In genomic region chr11:124919836-124920755, GRCh38 we compare ENCODE assay signal across 10 cellular contexts. TPM values are rescaled to one million over a fixed set of nuclear protein-coding genes. Genes with fewer than 3 reads are reported as not detected.
DNase-seq lines count a peak whose midpoint lies in the region; ATAC-seq and TF ChIP-seq lines count a peak whose summit lies in the region.
"Had no signal": no experiment of that assay in that cellular context is flagged by ENCODE, and none has a peak within 500 bp of the region (broad histone marks: within the 10 kb centered on the region; RNA-seq: fewer than 3 reads in every experiment).

No MANE protein-coding gene starts in this region.

- no peak overlapping the region for H3K27ac ChIP-seq in iPS-20b (ENCODE audit: low read length)
- H3K27ac ChIP-seq in Peyer's patch = no peak overlapping the region

- DNase-seq in activated B cell treated with CpG ODN at 0.5 μM for 24 hours (no peak), sciatic nerve (ENCODE audit: low spot score) (no peak), Peyer's patch (no peak), NCI-H226 (no peak), HUDEP-2 (lab: John Stamatoyannopoulos, UW; ENCODE audit: unreplicated experiment in 76 of 76) (no peak)

- H3K36me3 Mint-ChIP-seq in activated B cell treated with CpG ODN at 0.5 μM for 24 hours (ENCODE audit: low read depth) = no peaks in the 10 kb centered on the region

- H3K4me3 ChIP-seq in iPS-20b (ENCODE audit: low read length) (peak overlapping the region; percentile 45; the same call in 1 of the 2 replicates), Peyer's patch (peak overlapping the region in 1 of 4 donors; percentile 50)

- peaks cover 3% of the 10 kb centered on the region for H3K4me1 Mint-ChIP-seq in activated B cell treated with CpG ODN at 0.5 μM for 24 hours

- no peaks in the 10 kb centered on the region for H3K9me3 ChIP-seq in ES-I3 (ENCODE audit: control insufficient read depth, insufficient read depth, low read length)
- no peaks in the 10 kb centered on the region for H3K9me3 ChIP-seq in iPS-20b (ENCODE audit: insufficient read depth, low read depth, low read length)
- no peaks in the 10 kb centered on the region for H3K9me3 ChIP-seq in Peyer's patch

- no peak for ATAC-seq in activated B cell treated with CpG ODN at 0.5 μM for 24 hours (ENCODE audit: low read depth)
- ATAC-seq in sciatic nerve = peak; percentile 31
- ATAC-seq in GM21576 (IDR thresholded peaks at IDR 0.05; ENCODE audit: unreplicated experiment) = no peak
- ATAC-seq: HepG2 had no signal

- H3K4me1 ChIP-seq in ES-I3 (ENCODE audit: insufficient read depth, low read length) (no peaks in the 10 kb centered on the region; the same call in 1 of the 2 replicates), iPS-20b (ENCODE audit: insufficient read depth, low read length) (no peaks in the 10 kb centered on the region), Peyer's patch (peaks cover 0 to 9% (median 3%) of the 10 kb centered on the region in 4 donors)

- no peak for TF ChIP-seq CTCF in activated B cell treated with CpG ODN at 0.5 μM for 24 hours (IDR thresholded peaks at IDR 0.05)
- TF ChIP-seq CTCF in Peyer's patch (IDR thresholded peaks at IDR 0.05) = no peak

- H3K36me3 ChIP-seq in ES-I3 (ENCODE audit: insufficient read depth, low read length) (no peaks in the 10 kb centered on the region), iPS-20b (ENCODE audit: insufficient read depth, low read depth, low read length) (no peaks in the 10 kb centered on the region), Peyer's patch (no peaks in the 10 kb centered on the region)

- POLR2A ChIA-PET in activated B cell treated with CpG ODN at 0.5 μM for 24 hours (lab: Charles Lee) = interaction anchor here (1.2 kb wide), 1 partner anchor 34 kb away, joined by 4 read pairs; the partner anchor contains the start of gene CCDC15

- peaks cover 41% of the 10 kb centered on the region for H3K27me3 Mint-ChIP-seq in activated B cell treated with CpG ODN at 0.5 μM for 24 hours

- intact Hi-C loops in activated B cell treated with CpG ODN at 0.5 μM for 24 hours (cut with micrococcal nuclease) = no loop called here
- intact Hi-C loops in sciatic nerve (cut with DNase I) = no loop called here

- peak overlapping the region; percentile 65 for H3K4me3 Mint-ChIP-seq in activated B cell treated with CpG ODN at 0.5 μM for 24 hours

- H3K27me3 ChIP-seq in iPS-20b (ENCODE audit: insufficient read depth, low read length) (peaks cover 81% of the 10 kb centered on the region), Peyer's patch (no peaks in the 10 kb centered on the region)

- CTCF ChIA-PET in activated B cell treated with CpG ODN at 0.5 μM for 24 hours (lab: Charles Lee) = no interaction called here

- no peaks in the 10 kb centered on the region for H3K9me3 Mint-ChIP-seq in activated B cell treated with CpG ODN at 0.5 μM for 24 hours

- TF ChIP-seq POLR2A in Peyer's patch (IDR thresholded peaks at IDR 0.05) = no peak

- no peak overlapping the region for H3K27ac Mint-ChIP-seq in activated B cell treated with CpG ODN at 0.5 μM for 24 hours

- H3K9ac ChIP-seq in ES-I3 (ENCODE audit: low read depth, low read length) (peak overlapping the region; percentile 61; the same call in 1 of the 2 replicates), iPS-20b (ENCODE audit: low read depth, low read length) (no peak overlapping the region)

RNA-seq across cellular contexts. Expression of gene HEPN1, which starts 1.0 kb away (rescaled TPM):
- total RNA-seq in activated B cell treated with CpG ODN at 0.5 μM for 24 hours = not detected in 2 replicates
- not detected for total RNA-seq in sciatic nerve
- not detected for total RNA-seq in Peyer's patch
- total RNA-seq: HepG2 had no signal

RNA-seq across cellular contexts. Expression of gene HEPACAM, which starts 15.8 kb away (rescaled TPM):
- total RNA-seq in activated B cell treated with CpG ODN at 0.5 μM for 24 hours (not detected in 2 replicates), sciatic nerve (16.5 TPM), Peyer's patch (1 to 10 TPM in 1 of 4 donors, under 1 TPM in 1, not detected in 2; 0.67 to 1.7 TPM)
- total RNA-seq: glomerular endothelial cell had no signal

RNA-seq across cellular contexts. Expression of gene ROBO4, which starts 22.4 kb away (rescaled TPM):
- total RNA-seq in activated B cell treated with CpG ODN at 0.5 μM for 24 hours (not detected in 2 replicates), sciatic nerve (34.4 TPM), Peyer's patch (10 to 100 TPM in 1 of 4 donors, 1 to 10 TPM in 3; 3.7 to 20.6 (median 5.4) TPM)

RNA-seq across cellular contexts. Expression of gene CCDC15, which starts 33.9 kb away (rescaled TPM):
- 0.51 and 0.71 TPM in 2 replicates for total RNA-seq in activated B cell treated with CpG ODN at 0.5 μM for 24 hours
- total RNA-seq in sciatic nerve = 2.8 TPM
- total RNA-seq in Peyer's patch = 1 to 10 TPM in 2 of 4 donors, under 1 TPM in 2; 0.35 to 7.4 (median 1.8) TPM

RNA-seq across cellular contexts. Expression of gene ROBO3, which starts 54.9 kb away (rescaled TPM):
- total RNA-seq in activated B cell treated with CpG ODN at 0.5 μM for 24 hours (1.0 and 1.5 TPM in 2 replicates), sciatic nerve (36.6 TPM), Peyer's patch (10 to 100 TPM in 2 of 4 donors, 1 to 10 TPM in 2; 3.6 to 49.5 (median 16.1) TPM)
